Comparison of ENCODE assay signal across 1 cellular context in the genomic region with DNA sequence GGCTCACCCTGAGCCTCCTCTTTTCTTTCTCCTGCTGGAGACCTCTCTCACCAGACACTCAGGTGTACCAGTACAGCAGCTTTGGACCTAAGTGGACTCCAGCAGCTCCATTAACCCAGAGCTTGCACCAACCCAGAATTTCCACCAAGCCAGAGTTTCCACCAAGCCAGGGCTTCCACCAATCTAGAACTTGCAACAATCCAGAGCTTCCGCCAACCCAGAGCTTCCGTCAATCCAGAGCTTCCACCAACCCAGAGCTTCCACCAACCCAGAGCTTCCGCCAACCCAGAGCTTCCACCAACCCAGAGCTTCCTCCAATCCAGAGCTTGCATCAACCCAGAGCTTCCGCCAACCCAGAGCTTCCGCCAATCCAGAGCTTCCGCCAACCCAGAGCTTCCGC.
TF ChIP-seq lines count a peak whose summit lies in the region.

No MANE protein-coding gene starts in this region.

TF ChIP-seq in K562, 482 proteins besides CTCF, POLR2A, EP300 and RAD21 (continued from another document):
- TF ChIP-seq ZBTB40 (IDR thresholded peaks at IDR 0.05), result 0 out of 2 replicates have a peak, but pooled peaks have one; percentile 28
- TF ChIP-seq ZBTB40 (CRISPR knock-in tag; IDR thresholded peaks at IDR 0.05), result no peak
- peak; percentile 42; the same call in 1 of the 2 replicates for TF ChIP-seq ELF1 (tag; IDR thresholded peaks at IDR 0.05)
